In the genomic region with DNA sequence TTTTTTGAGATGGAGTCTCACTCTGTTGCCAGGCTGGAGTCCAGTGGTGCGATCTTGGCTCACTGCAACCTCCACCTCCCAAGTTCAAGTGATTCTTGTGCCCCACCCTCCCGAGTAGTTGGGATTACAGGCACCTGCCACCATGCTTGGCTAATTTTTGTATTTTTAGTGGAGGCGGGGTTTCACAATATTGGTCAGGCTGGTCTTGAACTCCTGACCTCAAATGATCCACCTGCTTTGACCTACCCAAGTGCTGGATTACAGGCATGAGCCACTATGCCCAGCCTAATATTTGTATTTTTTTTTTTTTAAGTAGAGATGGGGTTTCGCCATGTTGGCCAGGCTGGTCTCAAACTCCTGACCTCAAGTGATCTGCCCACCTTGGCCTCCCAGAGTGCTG, we compare ENCODE assay signal across 19 cellular contexts. TPM values are rescaled to one million over a fixed set of nuclear protein-coding genes. Genes with fewer than 3 reads are reported as not detected.
"Had no signal": no experiment of that assay in that cellular context is flagged by ENCODE, and none has a peak within 500 bp of the region (broad histone marks: within the 10 kb centered on the region; RNA-seq: fewer than 3 reads in every experiment).

No MANE protein-coding gene starts in this region.

RNA-seq across cellular contexts. Expression of a gene that starts 15.0 kb away (rescaled TPM):
- total RNA-seq: dermis blood vessel endothelial cell, dermis microvascular lymphatic vessel endothelial cell, endothelial cell of umbilical vein, fibroblast of villous mesenchyme, glomerular endothelial cell had no signal
- polyA plus RNA-seq: endothelial cell of umbilical vein, foreskin keratinocyte had no signal

RNA-seq across cellular contexts. Expression of a gene that starts 38.6 kb away (rescaled TPM):
- total RNA-seq: cerebellum, chondrocyte, colonic mucosa, dermis blood vessel endothelial cell, dermis microvascular lymphatic vessel endothelial cell, endodermal cell, endothelial cell of umbilical vein, epithelial cell of proximal tubule, esophagus mucosa, esophagus muscularis mucosa, esophagus squamous epithelium, fibroblast of lung, foreskin keratinocyte, frontal cortex, gastrocnemius medialis, gastroesophageal sphincter, glomerular endothelial cell had no signal
- polyA plus RNA-seq: endothelial cell of umbilical vein, esophagus, fibroblast of lung, foreskin keratinocyte had no signal
